ENCODE assay signal across 18 cellular contexts in the genomic region with DNA sequence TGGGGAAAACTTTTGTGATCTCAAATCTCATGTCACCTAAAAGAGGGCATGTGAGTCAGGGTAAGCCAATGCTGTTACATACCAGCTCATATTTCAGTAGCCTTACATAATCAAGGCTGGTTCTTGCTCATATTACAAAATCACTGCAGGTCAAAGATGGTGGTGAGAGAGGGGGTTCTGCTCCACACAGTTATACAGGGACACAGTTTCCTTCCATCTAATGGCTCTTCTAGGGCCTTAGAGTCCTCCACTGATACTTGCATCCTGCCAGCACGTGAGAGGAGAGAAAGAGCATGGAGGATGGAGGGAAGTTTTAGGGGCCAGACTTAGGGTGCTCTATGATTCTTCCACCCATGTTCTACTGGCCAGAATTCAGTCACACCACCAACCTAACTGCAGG.
A peak's percentile ranks its signal among the peaks of the same experiment; 100 is the strongest.
DNase-seq lines count a peak whose midpoint lies in the region; ATAC-seq and TF ChIP-seq lines count a peak whose summit lies in the region.
"Had no signal": no experiment of that assay in that cellular context is flagged by ENCODE, and none has a peak within 500 bp of the region (broad histone marks: within the 10 kb centered on the region; RNA-seq: fewer than 3 reads in every experiment).

No MANE protein-coding gene starts in this region.

- H3F3A ChIP-seq in smooth muscle cell (ENCODE audit: low read depth), result no peaks in the 10 kb centered on the region

- H3K9me3 ChIP-seq in smooth muscle cell (replicated peaks; ENCODE audit: low read depth), result no peaks in the 10 kb centered on the region
- H3K9me3 ChIP-seq: upper lobe of right lung had no signal

- peak; percentile 40 for ATAC-seq in SK-N-SH treated with all-trans-retinoic acid at 6 μM for 48 hours
- ATAC-seq: activated T-cell treated with anti-CD3 and anti-CD28 coated beads, Interleukin-2, amount 50 U/mL, for 72 hours; upper lobe of right lung had no signal

- H3K9ac ChIP-seq in smooth muscle cell (ENCODE audit: low read depth), result no peak overlapping the region

- 84% methylated on average over 1 of the region's 1 CpG for whole genome bisulfite sequencing in smooth muscle cell (ENCODE audit: low lambda C conversion rate)

- no peaks in the 10 kb centered on the region for H3K36me3 Mint-ChIP-seq in activated naive CD8-positive, alpha-beta T cell treated with anti-CD3 and anti-CD28 coated beads for 36 hours
- H3K36me3 Mint-ChIP-seq: CD4-positive, alpha-beta memory T cell had no signal

- DNase-seq in NCI-H510A treated with DMSO at 0.1 percent for 48 hours (lab: John Stamatoyannopoulos, UW) (peak; percentile 7), NCI-H510A (lab: John Stamatoyannopoulos, UW) (no peak), fibroblast of pulmonary artery (ENCODE audit: low read depth) (peak; percentile 46), smooth muscle cell (lab: John Stamatoyannopoulos, UW; ENCODE audit: unreplicated experiment) (no peak), foreskin melanocyte (no peak), brain microvascular endothelial cell (no peak)
- DNase-seq in activated naive CD8-positive, alpha-beta T cell treated with anti-CD3 and anti-CD28 coated beads for 36 hours, result no peak
- DNase-seq: activated CD4-positive, alpha-beta memory T cell treated with anti-CD3 and anti-CD28 coated beads, Interleukin-2, amount 10 ng/mL, durations not matched to agents 7 days and 5 days; activated T-cell treated with anti-CD3 and anti-CD28 coated beads, Interleukin-2, amount 50 U/mL, for 72 hours; CD4-positive, alpha-beta memory T cell; H9; kidney glomerular epithelial cell; NCI-H1048; nucleus accumbens; SIG-M5; stimulated activated naive CD4-positive, alpha-beta T cell; upper lobe of right lung had no signal

- H3K4me1 Mint-ChIP-seq in activated naive CD8-positive, alpha-beta T cell treated with anti-CD3 and anti-CD28 coated beads for 36 hours, result no peaks in the 10 kb centered on the region

- no peak overlapping the region for H2AFZ ChIP-seq in smooth muscle cell (ENCODE audit: low read depth)

- no peak overlapping the region for H3K4me3 Mint-ChIP-seq in activated naive CD8-positive, alpha-beta T cell treated with anti-CD3 and anti-CD28 coated beads for 36 hours
- H3K4me3 Mint-ChIP-seq: activated CD4-positive, alpha-beta memory T cell treated with anti-CD3 and anti-CD28 coated beads, Interleukin-2, amount 10 ng/mL, durations not matched to agents 7 days and 5 days; activated T-cell treated with anti-CD3 and anti-CD28 coated beads, Interleukin-2, amount 50 U/mL, for 72 hours; CD4-positive, alpha-beta memory T cell; H9 had no signal

- H3K9me3 Mint-ChIP-seq in activated naive CD8-positive, alpha-beta T cell treated with anti-CD3 and anti-CD28 coated beads for 36 hours, result no peaks in the 10 kb centered on the region
- H3K9me3 Mint-ChIP-seq: activated CD4-positive, alpha-beta memory T cell treated with anti-CD3 and anti-CD28 coated beads, Interleukin-2, amount 10 ng/mL, durations not matched to agents 7 days and 5 days; activated T-cell treated with anti-CD3 and anti-CD28 coated beads, Interleukin-2, amount 50 U/mL, for 72 hours; CD4-positive, alpha-beta memory T cell; H9 had no signal

- H3K4me3 ChIP-seq in fibroblast of pulmonary artery (replicated peaks; ENCODE audit: low read depth, low read length) (no peak overlapping the region), smooth muscle cell (no peak overlapping the region), brain microvascular endothelial cell (ENCODE audit: low read depth, low read length) (no peak overlapping the region)
- H3K4me3 ChIP-seq: upper lobe of right lung had no signal

- peaks cover 36% of the 10 kb centered on the region for H3K27me3 Mint-ChIP-seq in activated naive CD8-positive, alpha-beta T cell treated with anti-CD3 and anti-CD28 coated beads for 36 hours

- in situ Hi-C loops in brain microvascular endothelial cell (cut with HindIII; ENCODE audit: low pct_ligation_motif_present, low sequenced_read_pairs), result no loop called here

- no peak overlapping the region for H3K4me2 ChIP-seq in smooth muscle cell

- no peaks in the 10 kb centered on the region for H3K4me1 ChIP-seq in smooth muscle cell (ENCODE audit: low read depth)
- H3K4me1 ChIP-seq: upper lobe of right lung had no signal

- H3K36me3 ChIP-seq in smooth muscle cell (ENCODE audit: low read depth) (no peaks in the 10 kb centered on the region), brain microvascular endothelial cell (replicated peaks) (no peaks in the 10 kb centered on the region)
- H3K36me3 ChIP-seq: upper lobe of right lung had no signal

- H3K27ac ChIP-seq in smooth muscle cell (ENCODE audit: low read depth) (peak overlapping the region; percentile 63), brain microvascular endothelial cell (no peak overlapping the region)
- H3K27ac ChIP-seq: upper lobe of right lung had no signal

- TF ChIP-seq CTCF in fibroblast of pulmonary artery (IDR thresholded peaks at IDR 0.05; ENCODE audit: low read length, missing control alignments), result no peak
- TF ChIP-seq CTCF in smooth muscle cell (IDR thresholded peaks at IDR 0.05; ENCODE audit: borderline replicate concordance, insufficient read depth, poor library complexity, severe bottlenecking), result no peak
- no peak for TF ChIP-seq CTCF in brain microvascular endothelial cell (IDR thresholded peaks at IDR 0.05; ENCODE audit: low read depth, low read length, missing control alignments)

- H3K79me2 ChIP-seq in smooth muscle cell (ENCODE audit: low read depth), result no peaks in the 10 kb centered on the region

- H3K27me3 ChIP-seq in smooth muscle cell (ENCODE audit: low read depth) (no peaks in the 10 kb centered on the region), brain microvascular endothelial cell (replicated peaks) (no peaks in the 10 kb centered on the region)
- H3K27me3 ChIP-seq: upper lobe of right lung had no signal

- no peaks in the 10 kb centered on the region for H4K20me1 ChIP-seq in smooth muscle cell (ENCODE audit: low read depth)

- H3K27ac Mint-ChIP-seq in activated naive CD8-positive, alpha-beta T cell treated with anti-CD3 and anti-CD28 coated beads for 36 hours, result no peak overlapping the region
- H3K27ac Mint-ChIP-seq: activated CD4-positive, alpha-beta memory T cell treated with anti-CD3 and anti-CD28 coated beads, Interleukin-2, amount 10 ng/mL, durations not matched to agents 7 days and 5 days; activated T-cell treated with anti-CD3 and anti-CD28 coated beads, Interleukin-2, amount 50 U/mL, for 72 hours; CD4-positive, alpha-beta memory T cell had no signal

TF ChIP-seq in SK-N-SH treated with all-trans-retinoic acid at 6 μM for 48 hours, 23 proteins besides CTCF, POLR2A, EP300 and RAD21 (continues in another document):
- no peak for TF ChIP-seq TOX (CRISPR knock-in tag; IDR thresholded peaks at IDR 0.05; ENCODE audit: borderline replicate concordance)
- TF ChIP-seq, protein P1, sequence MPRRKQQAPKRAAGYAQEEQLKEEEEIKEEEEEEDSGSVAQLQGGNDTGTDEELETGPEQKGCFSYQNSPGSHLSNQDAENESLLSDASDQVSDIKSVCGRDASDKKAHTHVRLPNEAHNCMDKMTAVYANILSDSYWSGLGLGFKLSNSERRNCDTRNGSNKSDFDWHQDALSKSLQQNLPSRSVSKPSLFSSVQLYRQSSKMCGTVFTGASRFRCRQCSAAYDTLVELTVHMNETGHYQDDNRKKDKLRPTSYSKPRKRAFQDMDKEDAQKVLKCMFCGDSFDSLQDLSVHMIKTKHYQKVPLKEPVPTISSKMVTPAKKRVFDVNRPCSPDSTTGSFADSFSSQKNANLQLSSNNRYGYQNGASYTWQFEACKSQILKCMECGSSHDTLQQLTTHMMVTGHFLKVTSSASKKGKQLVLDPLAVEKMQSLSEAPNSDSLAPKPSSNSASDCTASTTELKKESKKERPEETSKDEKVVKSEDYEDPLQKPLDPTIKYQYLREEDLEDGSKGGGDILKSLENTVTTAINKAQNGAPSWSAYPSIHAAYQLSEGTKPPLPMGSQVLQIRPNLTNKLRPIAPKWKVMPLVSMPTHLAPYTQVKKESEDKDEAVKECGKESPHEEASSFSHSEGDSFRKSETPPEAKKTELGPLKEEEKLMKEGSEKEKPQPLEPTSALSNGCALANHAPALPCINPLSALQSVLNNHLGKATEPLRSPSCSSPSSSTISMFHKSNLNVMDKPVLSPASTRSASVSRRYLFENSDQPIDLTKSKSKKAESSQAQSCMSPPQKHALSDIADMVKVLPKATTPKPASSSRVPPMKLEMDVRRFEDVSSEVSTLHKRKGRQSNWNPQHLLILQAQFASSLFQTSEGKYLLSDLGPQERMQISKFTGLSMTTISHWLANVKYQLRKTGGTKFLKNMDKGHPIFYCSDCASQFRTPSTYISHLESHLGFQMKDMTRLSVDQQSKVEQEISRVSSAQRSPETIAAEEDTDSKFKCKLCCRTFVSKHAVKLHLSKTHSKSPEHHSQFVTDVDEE (CRISPR knock-in tag; IDR thresholded peaks at IDR 0.05), result no peak
- TF ChIP-seq RARB (CRISPR knock-in tag; IDR thresholded peaks at IDR 0.05), result no peak
- TF ChIP-seq CSDC2 (CRISPR knock-in tag; IDR thresholded peaks at IDR 0.05), result no peak
- TF ChIP-seq ARNTL (CRISPR knock-in tag; IDR thresholded peaks at IDR 0.05; ENCODE audit: borderline replicate concordance, low read depth), result no peak
- no peak for TF ChIP-seq ZNF70 (CRISPR knock-in tag; IDR thresholded peaks at IDR 0.05)
- TF ChIP-seq, protein P2, sequence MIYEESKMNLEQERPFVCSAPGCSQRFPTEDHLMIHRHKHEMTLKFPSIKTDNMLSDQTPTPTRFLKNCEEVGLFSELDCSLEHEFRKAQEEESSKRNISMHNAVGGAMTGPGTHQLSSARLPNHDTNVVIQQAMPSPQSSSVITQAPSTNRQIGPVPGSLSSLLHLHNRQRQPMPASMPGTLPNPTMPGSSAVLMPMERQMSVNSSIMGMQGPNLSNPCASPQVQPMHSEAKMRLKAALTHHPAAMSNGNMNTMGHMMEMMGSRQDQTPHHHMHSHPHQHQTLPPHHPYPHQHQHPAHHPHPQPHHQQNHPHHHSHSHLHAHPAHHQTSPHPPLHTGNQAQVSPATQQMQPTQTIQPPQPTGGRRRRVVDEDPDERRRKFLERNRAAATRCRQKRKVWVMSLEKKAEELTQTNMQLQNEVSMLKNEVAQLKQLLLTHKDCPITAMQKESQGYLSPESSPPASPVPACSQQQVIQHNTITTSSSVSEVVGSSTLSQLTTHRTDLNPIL (CRISPR knock-in tag; IDR thresholded peaks at IDR 0.05; ENCODE audit: low read depth), result no peak
- no peak for TF ChIP-seq ZFP3 (CRISPR knock-in tag; IDR thresholded peaks at IDR 0.05)
- no peak for TF ChIP-seq TCF4 (CRISPR knock-in tag; IDR thresholded peaks at IDR 0.05; ENCODE audit: borderline replicate concordance)
- no peak for TF ChIP-seq SNAI2 (CRISPR knock-in tag; IDR thresholded peaks at IDR 0.05)
- TF ChIP-seq ZNF565 (CRISPR knock-in tag; conservative IDR thresholded peaks at IDR 0.05; ENCODE audit: low read depth), result no peak

Comparison
In these comparisons a context has a peak if more than half of its experiments do, and no peak if none do; other contexts are left out.
1. DNase-seq: peak in NCI-H510A treated with DMSO at 0.1 percent for 48 hours (single experiment) and fibroblast of pulmonary artery (single experiment); none in NCI-H510A (single experiment), smooth muscle cell (single experiment), foreskin melanocyte (single experiment), brain microvascular endothelial cell (single experiment) and activated naive CD8-positive, alpha-beta T cell treated with anti-CD3 and anti-CD28 coated beads for 36 hours (single experiment).